Comparison of ENCODE assay signal across 31 cellular contexts in the genomic region with DNA sequence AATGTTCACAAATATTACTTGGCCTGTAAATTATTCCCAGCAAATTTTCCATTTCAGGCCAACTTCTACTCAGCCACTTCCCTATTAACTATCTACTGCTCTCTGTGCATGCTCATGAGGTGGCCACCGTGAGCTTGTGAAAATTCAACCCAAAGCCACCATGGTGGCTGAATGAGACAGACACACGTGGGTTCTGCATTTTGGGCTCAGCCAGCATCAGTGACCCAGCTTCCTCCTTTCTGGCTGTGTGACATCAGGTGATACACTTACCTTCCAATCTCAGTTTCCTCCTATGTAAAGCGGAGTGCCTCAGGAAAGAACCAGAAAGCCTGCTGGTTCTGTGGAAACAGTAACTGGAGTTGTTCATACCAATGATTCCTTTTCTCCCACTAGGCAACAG.
A peak's percentile ranks its signal among the peaks of the same experiment; 100 is the strongest.
DNase-seq lines count a peak whose midpoint lies in the region; ATAC-seq lines count a peak whose summit lies in the region.
"Had no signal": no experiment of that assay in that cellular context is flagged by ENCODE, and none has a peak within 500 bp of the region (broad histone marks: within the 10 kb centered on the region; RNA-seq: fewer than 3 reads in every experiment).

No MANE protein-coding gene starts in this region.

- H3K9me3 Mint-ChIP-seq in T-helper 2 cell treated with Interferon-gamma antibody and Interleukin-4, amounts not matched to agents 5 μg/mL and 100 μg/mL, for 36 hours: no peaks in the 10 kb centered on the region
- no peaks in the 10 kb centered on the region for H3K9me3 Mint-ChIP-seq in effector memory CD8-positive, alpha-beta T cell
- H3K9me3 Mint-ChIP-seq in stimulated activated effector memory CD8-positive, alpha-beta T cell treated with anti-CD3 and anti-CD28 coated beads, Interleukin-12 subunit alpha, Interleukin-12 subunit beta, amount 100 ng/mL, for 72 hours: no peaks in the 10 kb centered on the region
- H3K9me3 Mint-ChIP-seq: activated CD4-positive, alpha-beta memory T cell treated with anti-CD3 and anti-CD28 coated beads for 36 hours; IgD-negative memory B cell had no signal

- H3K4me1 Mint-ChIP-seq in T-helper 2 cell treated with Interferon-gamma antibody and Interleukin-4, amounts not matched to agents 5 μg/mL and 100 μg/mL, for 36 hours (ENCODE audit: low read depth): peaks cover 36% of the 10 kb centered on the region
- peaks cover 31% of the 10 kb centered on the region for H3K4me1 Mint-ChIP-seq in T-helper 17 cell
- peaks cover 38 to 75% of the 10 kb centered on the region in 2 donors for H3K4me1 Mint-ChIP-seq in effector memory CD8-positive, alpha-beta T cell (ENCODE audit: low read depth in 2 of 2)
- H3K4me1 Mint-ChIP-seq in stimulated activated effector memory CD8-positive, alpha-beta T cell treated with anti-CD3 and anti-CD28 coated beads, Interleukin-12 subunit alpha, Interleukin-12 subunit beta, amount 100 ng/mL, for 72 hours: peaks cover 58% of the 10 kb centered on the region

- no peaks in the 10 kb centered on the region for H3K27me3 Mint-ChIP-seq in T-helper 2 cell treated with Interferon-gamma antibody and Interleukin-4, amounts not matched to agents 5 μg/mL and 100 μg/mL, for 36 hours (ENCODE audit: low read depth)
- no peaks in the 10 kb centered on the region for H3K27me3 Mint-ChIP-seq in T-helper 17 cell
- no peaks in the 10 kb centered on the region for H3K27me3 Mint-ChIP-seq in effector memory CD8-positive, alpha-beta T cell
- H3K27me3 Mint-ChIP-seq: activated CD4-positive, alpha-beta memory T cell treated with anti-CD3 and anti-CD28 coated beads for 36 hours; IgD-negative memory B cell had no signal

- intact Hi-C loops in cardiac septum (cut with DNase I): no loop called here

- no peak for ATAC-seq in T-helper 17 cell
- ATAC-seq in effector memory CD8-positive, alpha-beta T cell (replicated peaks): no peak
- no peak for ATAC-seq in stimulated activated effector memory CD8-positive, alpha-beta T cell treated with anti-CD3 and anti-CD28 coated beads, Interleukin-12 subunit alpha, Interleukin-12 subunit beta, amount 100 ng/mL, for 72 hours
- ATAC-seq in GM19452 (IDR thresholded peaks at IDR 0.05; ENCODE audit: unreplicated experiment): no peak
- ATAC-seq: esophagus mucosa, left cardiac atrium, psoas muscle had no signal

- no peak for DNase-seq in T-helper 2 cell treated with Interferon-gamma antibody and Interleukin-4, amounts not matched to agents 5 μg/mL and 100 μg/mL, for 36 hours (ENCODE audit: low spot score)
- DNase-seq in T-helper 2 cell: no peak
- DNase-seq in T-helper 17 cell: no peak
- DNase-seq in effector memory CD8-positive, alpha-beta T cell: no peak
- no peak for DNase-seq in stimulated activated effector memory CD8-positive, alpha-beta T cell treated with anti-CD3 and anti-CD28 coated beads, Interleukin-12 subunit alpha, Interleukin-12 subunit beta, amount 100 ng/mL, for 72 hours (ENCODE audit: low spot score in 2 of 2)
- no peak for DNase-seq in cardiac septum (ENCODE audit: low spot score)
- DNase-seq in NCI-H1092 treated with DMSO at 0.1 percent for 48 hours (lab: John Stamatoyannopoulos, UW): no peak
- DNase-seq: 8988T; activated CD4-positive, alpha-beta memory T cell treated with anti-CD3 and anti-CD28 coated beads for 36 hours; activated effector memory CD4-positive, alpha-beta T cell treated with anti-CD3 and anti-CD28 coated beads, Interleukin-2, amount 50 U/mL, for 16 hours; amniotic stem cell; colonic mucosa; DMS153; foreskin fibroblast; heart right ventricle; left cardiac atrium; NCI-H1105; NCI-H2029; NCI-H2227 treated with DMSO at 0.1 percent for 48 hours; Peyer's patch; psoas muscle; SIG-M5; sigmoid colon; stimulated activated CD4-positive, alpha-beta T cell treated with anti-CD3 and anti-CD28 coated beads, Interleukin-4, amount 100 ng/mL, for 4 hours; stimulated activated naive CD4-positive, alpha-beta T cell treated with Interleukin-2 at 50 U/mL for 16 hours; thyroid gland had no signal

- H3K27ac Mint-ChIP-seq in T-helper 2 cell treated with Interferon-gamma antibody and Interleukin-4, amounts not matched to agents 5 μg/mL and 100 μg/mL, for 36 hours: peak overlapping the region; percentile 6
- H3K27ac Mint-ChIP-seq in T-helper 17 cell: peak overlapping the region; percentile 21
- H3K27ac Mint-ChIP-seq in effector memory CD8-positive, alpha-beta T cell: peak overlapping the region in 1 of 2 donors; percentile 91
- H3K27ac Mint-ChIP-seq in stimulated activated effector memory CD8-positive, alpha-beta T cell treated with anti-CD3 and anti-CD28 coated beads, Interleukin-12 subunit alpha, Interleukin-12 subunit beta, amount 100 ng/mL, for 72 hours: peak overlapping the region; percentile 32
- H3K27ac Mint-ChIP-seq: activated CD4-positive, alpha-beta memory T cell treated with anti-CD3 and anti-CD28 coated beads for 36 hours; IgD-negative memory B cell had no signal

- peaks cover 5% of the 10 kb centered on the region for H3K36me3 Mint-ChIP-seq in T-helper 2 cell treated with Interferon-gamma antibody and Interleukin-4, amounts not matched to agents 5 μg/mL and 100 μg/mL, for 36 hours (ENCODE audit: low read depth)
- no peaks in the 10 kb centered on the region for H3K36me3 Mint-ChIP-seq in T-helper 17 cell (ENCODE audit: low read depth)
- peaks cover 5% of the 10 kb centered on the region for H3K36me3 Mint-ChIP-seq in effector memory CD8-positive, alpha-beta T cell (ENCODE audit: insufficient read depth)
- H3K36me3 Mint-ChIP-seq in stimulated activated effector memory CD8-positive, alpha-beta T cell treated with anti-CD3 and anti-CD28 coated beads, Interleukin-12 subunit alpha, Interleukin-12 subunit beta, amount 100 ng/mL, for 72 hours: no peaks in the 10 kb centered on the region

- no peaks in the 10 kb centered on the region for H3K9me3 ChIP-seq in T-helper 17 cell (ENCODE audit: control insufficient read depth, low read length, poor library complexity, severe bottlenecking)
- H3K9me3 ChIP-seq: breast epithelium, colonic mucosa, heart right ventricle, neutrophil, Peyer's patch, psoas muscle, sigmoid colon, thyroid gland had no signal

- no peak overlapping the region for H3K4me3 Mint-ChIP-seq in T-helper 2 cell treated with Interferon-gamma antibody and Interleukin-4, amounts not matched to agents 5 μg/mL and 100 μg/mL, for 36 hours
- H3K4me3 Mint-ChIP-seq in T-helper 17 cell: no peak overlapping the region
- H3K4me3 Mint-ChIP-seq in effector memory CD8-positive, alpha-beta T cell: peak overlapping the region; percentile 30 to 31
- H3K4me3 Mint-ChIP-seq in stimulated activated effector memory CD8-positive, alpha-beta T cell treated with anti-CD3 and anti-CD28 coated beads, Interleukin-12 subunit alpha, Interleukin-12 subunit beta, amount 100 ng/mL, for 72 hours: no peak overlapping the region
- H3K4me3 Mint-ChIP-seq: activated CD4-positive, alpha-beta memory T cell treated with anti-CD3 and anti-CD28 coated beads for 36 hours had no signal

Comparison
In these comparisons a context has a peak if more than half of its experiments do, and no peak if none do; other contexts are left out.
1. H3K4me3 Mint-ChIP-seq: peak in effector memory CD8-positive, alpha-beta T cell (2 of 2); none in T-helper 2 cell treated with Interferon-gamma antibody and Interleukin-4, amounts not matched to agents 5 μg/mL and 100 μg/mL, for 36 hours (single experiment), T-helper 17 cell (single experiment) and stimulated activated effector memory CD8-positive, alpha-beta T cell treated with anti-CD3 and anti-CD28 coated beads, Interleukin-12 subunit alpha, Interleukin-12 subunit beta, amount 100 ng/mL, for 72 hours (single experiment).